ENCODE assay signal across 1 cellular context in genomic region chr20:23350855-23351838, GRCh38.
A peak's percentile ranks its signal among the peaks of the same experiment; 100 is the strongest.
TF ChIP-seq lines count a peak whose summit lies in the region.

No MANE protein-coding gene starts in this region.

TF ChIP-seq in HEK293, 187 proteins besides CTCF, POLR2A, EP300 and RAD21 (continued from another document):
- TF ChIP-seq ZNF645 (tag by site-specific recombination; IDR thresholded peaks at IDR 0.05) (no peak), SP2 (tag by site-specific recombination; IDR thresholded peaks at IDR 0.05) (peak; percentile 17; the same call in 1 of the 2 replicates), REPIN1 (tag by site-specific recombination; IDR thresholded peaks at IDR 0.05; ENCODE audit: low read depth) (no peak), OSR2 (tag by site-specific recombination; IDR thresholded peaks at IDR 0.05) (no peak), KLF7 (tag by site-specific recombination; IDR thresholded peaks at IDR 0.05; ENCODE audit: borderline replicate concordance) (no peak), SCRT2 (tag by site-specific recombination; IDR thresholded peaks at IDR 0.05) (no peak), ZNF24 (tag by site-specific recombination; IDR thresholded peaks at IDR 0.05) (no peak), ZNF324 (tag by site-specific recombination; IDR thresholded peaks at IDR 0.05) (no peak), KLF9 (tag by site-specific recombination; IDR thresholded peaks at IDR 0.05; ENCODE audit: low read depth) (peak; percentile 77), ZNF843 (tag by site-specific recombination; IDR thresholded peaks at IDR 0.05) (no peak), ZNF335 (tag by site-specific recombination; conservative IDR thresholded peaks at IDR 0.05) (peak; percentile 46), ZNF138 (tag by site-specific recombination; IDR thresholded peaks at IDR 0.05; ENCODE audit: borderline replicate concordance) (no peak), ZNF518A (tag by site-specific recombination; conservative IDR thresholded peaks at IDR 0.05; ENCODE audit: low read depth) (no peak), ZNF112 (tag by site-specific recombination; IDR thresholded peaks at IDR 0.05) (no peak), ZNF174 (tag by site-specific recombination; IDR thresholded peaks at IDR 0.05) (no peak), ZNF184 (tag by site-specific recombination; IDR thresholded peaks at IDR 0.05) (no peak), BCL11A (tag by site-specific recombination; IDR thresholded peaks at IDR 0.05; ENCODE audit: low read depth) (no peak), BCL11B (tag by site-specific recombination; IDR thresholded peaks at IDR 0.05; ENCODE audit: low read depth) (no peak), ZBTB17 (tag by site-specific recombination; IDR thresholded peaks at IDR 0.05) (0 out of 2 replicates have a peak, but pooled peaks have one; percentile 21), TRIM28 (IDR thresholded peaks at IDR 0.05; ENCODE audit: borderline replicate concordance, low read length) (no peak), ZNF548 (tag by site-specific recombination; IDR thresholded peaks at IDR 0.05) (no peak), ZNF830 (tag by site-specific recombination; IDR thresholded peaks at IDR 0.05; ENCODE audit: low read depth) (no peak), GLIS2 (tag by site-specific recombination; IDR thresholded peaks at IDR 0.05) (peak; percentile 92), ZNF791 (tag by site-specific recombination; IDR thresholded peaks at IDR 0.05) (no peak), ZNF280C (tag by site-specific recombination; IDR thresholded peaks at IDR 0.05) (no peak), ZNF600 (tag by site-specific recombination; IDR thresholded peaks at IDR 0.05) (no peak), ZNF394 (tag by site-specific recombination; IDR thresholded peaks at IDR 0.05; ENCODE audit: borderline replicate concordance) (no peak), ZFHX2 (tag by site-specific recombination; conservative IDR thresholded peaks at IDR 0.05) (peak; percentile 12; the same call in 1 of the 2 replicates), ZBTB20 (tag by site-specific recombination; IDR thresholded peaks at IDR 0.05) (peak; percentile 70; the same call in 1 of the 2 replicates), ZNF132 (tag by site-specific recombination; IDR thresholded peaks at IDR 0.05; ENCODE audit: borderline replicate concordance) (no peak), ZNF473 (tag by site-specific recombination; IDR thresholded peaks at IDR 0.05) (no peak), ZNF133 (tag by site-specific recombination; IDR thresholded peaks at IDR 0.05) (no peak), ZNF629 (tag by site-specific recombination; IDR thresholded peaks at IDR 0.05) (peak; percentile 25; the same call in 1 of the 2 replicates), ZNF792 (tag by site-specific recombination; IDR thresholded peaks at IDR 0.05) (no peak), ZNF501 (tag by site-specific recombination; IDR thresholded peaks at IDR 0.05) (0 out of 2 replicates have a peak, but pooled peaks have one; percentile 52), ZSCAN30 (tag by site-specific recombination; IDR thresholded peaks at IDR 0.05) (peak; percentile 20; the same call in 1 of the 2 replicates), ZFP69B (tag by site-specific recombination; IDR thresholded peaks at IDR 0.05) (peak; percentile 74), ZFP41 (tag by site-specific recombination; IDR thresholded peaks at IDR 0.05; ENCODE audit: borderline replicate concordance) (no peak), GFI1B (tag by site-specific recombination; IDR thresholded peaks at IDR 0.05) (no peak), ZNF658 (tag by site-specific recombination; IDR thresholded peaks at IDR 0.05) (no peak), ZNF530 (tag by site-specific recombination; IDR thresholded peaks at IDR 0.05; ENCODE audit: low read depth) (no peak), SP3 (tag by site-specific recombination; IDR thresholded peaks at IDR 0.05) (no peak), ZNF785 (tag by site-specific recombination; IDR thresholded peaks at IDR 0.05) (no peak), ZNF76 (tag by site-specific recombination; IDR thresholded peaks at IDR 0.05; ENCODE audit: borderline replicate concordance, low read depth) (no peak)
- TF ChIP-seq, protein P1, sequence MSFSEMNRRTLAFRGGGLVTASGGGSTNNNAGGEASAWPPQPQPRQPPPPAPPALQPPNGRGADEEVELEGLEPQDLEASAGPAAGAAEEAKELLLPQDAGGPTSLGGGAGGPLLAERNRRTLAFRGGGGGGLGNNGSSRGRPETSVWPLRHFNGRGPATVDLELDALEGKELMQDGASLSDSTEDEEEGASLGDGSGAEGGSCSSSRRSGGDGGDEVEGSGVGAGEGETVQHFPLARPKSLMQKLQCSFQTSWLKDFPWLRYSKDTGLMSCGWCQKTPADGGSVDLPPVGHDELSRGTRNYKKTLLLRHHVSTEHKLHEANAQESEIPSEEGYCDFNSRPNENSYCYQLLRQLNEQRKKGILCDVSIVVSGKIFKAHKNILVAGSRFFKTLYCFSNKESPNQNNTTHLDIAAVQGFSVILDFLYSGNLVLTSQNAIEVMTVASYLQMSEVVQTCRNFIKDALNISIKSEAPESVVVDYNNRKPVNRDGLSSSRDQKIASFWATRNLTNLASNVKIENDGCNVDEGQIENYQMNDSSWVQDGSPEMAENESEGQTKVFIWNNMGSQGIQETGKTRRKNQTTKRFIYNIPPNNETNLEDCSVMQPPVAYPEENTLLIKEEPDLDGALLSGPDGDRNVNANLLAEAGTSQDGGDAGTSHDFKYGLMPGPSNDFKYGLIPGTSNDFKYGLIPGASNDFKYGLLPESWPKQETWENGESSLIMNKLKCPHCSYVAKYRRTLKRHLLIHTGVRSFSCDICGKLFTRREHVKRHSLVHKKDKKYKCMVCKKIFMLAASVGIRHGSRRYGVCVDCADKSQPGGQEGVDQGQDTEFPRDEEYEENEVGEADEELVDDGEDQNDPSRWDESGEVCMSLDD (tag by site-specific recombination; IDR thresholded peaks at IDR 0.05), result 0 out of 2 replicates have a peak, but pooled peaks have one; percentile 29
- TF ChIP-seq, protein P2, sequence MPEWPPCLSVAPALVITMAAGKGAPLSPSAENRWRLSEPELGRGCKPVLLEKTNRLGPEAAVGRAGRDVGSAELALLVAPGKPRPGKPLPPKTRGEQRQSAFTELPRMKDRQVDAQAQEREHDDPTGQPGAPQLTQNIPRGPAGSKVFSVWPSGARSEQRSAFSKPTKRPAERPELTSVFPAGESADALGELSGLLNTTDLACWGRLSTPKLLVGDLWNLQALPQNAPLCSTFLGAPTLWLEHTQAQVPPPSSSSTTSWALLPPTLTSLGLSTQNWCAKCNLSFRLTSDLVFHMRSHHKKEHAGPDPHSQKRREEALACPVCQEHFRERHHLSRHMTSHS (tag by site-specific recombination; IDR thresholded peaks at IDR 0.05), result no peak
- TF ChIP-seq, protein P3, sequence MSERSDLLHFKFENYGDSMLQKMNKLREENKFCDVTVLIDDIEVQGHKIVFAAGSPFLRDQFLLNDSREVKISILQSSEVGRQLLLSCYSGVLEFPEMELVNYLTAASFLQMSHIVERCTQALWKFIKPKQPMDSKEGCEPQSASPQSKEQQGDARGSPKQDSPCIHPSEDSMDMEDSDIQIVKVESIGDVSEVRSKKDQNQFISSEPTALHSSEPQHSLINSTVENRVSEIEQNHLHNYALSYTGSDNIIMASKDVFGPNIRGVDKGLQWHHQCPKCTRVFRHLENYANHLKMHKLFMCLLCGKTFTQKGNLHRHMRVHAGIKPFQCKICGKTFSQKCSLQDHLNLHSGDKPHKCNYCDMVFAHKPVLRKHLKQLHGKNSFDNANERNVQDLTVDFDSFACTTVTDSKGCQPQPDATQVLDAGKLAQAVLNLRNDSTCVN (tag by site-specific recombination; optimal IDR thresholded peaks at IDR 0.05), result peak; percentile 87
- TF ChIP-seq, protein P4, sequence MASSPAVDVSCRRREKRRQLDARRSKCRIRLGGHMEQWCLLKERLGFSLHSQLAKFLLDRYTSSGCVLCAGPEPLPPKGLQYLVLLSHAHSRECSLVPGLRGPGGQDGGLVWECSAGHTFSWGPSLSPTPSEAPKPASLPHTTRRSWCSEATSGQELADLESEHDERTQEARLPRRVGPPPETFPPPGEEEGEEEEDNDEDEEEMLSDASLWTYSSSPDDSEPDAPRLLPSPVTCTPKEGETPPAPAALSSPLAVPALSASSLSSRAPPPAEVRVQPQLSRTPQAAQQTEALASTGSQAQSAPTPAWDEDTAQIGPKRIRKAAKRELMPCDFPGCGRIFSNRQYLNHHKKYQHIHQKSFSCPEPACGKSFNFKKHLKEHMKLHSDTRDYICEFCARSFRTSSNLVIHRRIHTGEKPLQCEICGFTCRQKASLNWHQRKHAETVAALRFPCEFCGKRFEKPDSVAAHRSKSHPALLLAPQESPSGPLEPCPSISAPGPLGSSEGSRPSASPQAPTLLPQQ (tag by site-specific recombination; IDR thresholded peaks at IDR 0.05), result peak; percentile 94
- TF ChIP-seq, protein P5, sequence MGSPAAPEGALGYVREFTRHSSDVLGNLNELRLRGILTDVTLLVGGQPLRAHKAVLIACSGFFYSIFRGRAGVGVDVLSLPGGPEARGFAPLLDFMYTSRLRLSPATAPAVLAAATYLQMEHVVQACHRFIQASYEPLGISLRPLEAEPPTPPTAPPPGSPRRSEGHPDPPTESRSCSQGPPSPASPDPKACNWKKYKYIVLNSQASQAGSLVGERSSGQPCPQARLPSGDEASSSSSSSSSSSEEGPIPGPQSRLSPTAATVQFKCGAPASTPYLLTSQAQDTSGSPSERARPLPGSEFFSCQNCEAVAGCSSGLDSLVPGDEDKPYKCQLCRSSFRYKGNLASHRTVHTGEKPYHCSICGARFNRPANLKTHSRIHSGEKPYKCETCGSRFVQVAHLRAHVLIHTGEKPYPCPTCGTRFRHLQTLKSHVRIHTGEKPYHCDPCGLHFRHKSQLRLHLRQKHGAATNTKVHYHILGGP (tag by site-specific recombination; IDR thresholded peaks at IDR 0.05), result no peak
- TF ChIP-seq, protein P6, sequence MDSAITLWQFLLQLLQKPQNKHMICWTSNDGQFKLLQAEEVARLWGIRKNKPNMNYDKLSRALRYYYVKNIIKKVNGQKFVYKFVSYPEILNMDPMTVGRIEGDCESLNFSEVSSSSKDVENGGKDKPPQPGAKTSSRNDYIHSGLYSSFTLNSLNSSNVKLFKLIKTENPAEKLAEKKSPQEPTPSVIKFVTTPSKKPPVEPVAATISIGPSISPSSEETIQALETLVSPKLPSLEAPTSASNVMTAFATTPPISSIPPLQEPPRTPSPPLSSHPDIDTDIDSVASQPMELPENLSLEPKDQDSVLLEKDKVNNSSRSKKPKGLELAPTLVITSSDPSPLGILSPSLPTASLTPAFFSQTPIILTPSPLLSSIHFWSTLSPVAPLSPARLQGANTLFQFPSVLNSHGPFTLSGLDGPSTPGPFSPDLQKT (IDR thresholded peaks at IDR 0.05; ENCODE audit: borderline replicate concordance, low read depth, low read length), result no peak
